In genomic region chr7:26291699-26292538, GRCh38 we compare ENCODE assay signal across 8 cellular contexts. TPM values are rescaled to one million over a fixed set of nuclear protein-coding genes. Genes with fewer than 3 reads are reported as not detected.
DNase-seq lines count a peak whose midpoint lies in the region; ATAC-seq and TF ChIP-seq lines count a peak whose summit lies in the region.

Gene SNX10 (plus strand): TSS chr7:26291862. CDS start chr7:26346443, 54,581 bp downstream.

- H3K4me3 ChIP-seq in mononuclear cell (ENCODE audit: low read length), result peak within 1 kb of the TSS; percentile 93

- ATAC-seq in GM18861 (IDR thresholded peaks at IDR 0.05; ENCODE audit: unreplicated experiment) (peak; percentile 51), HG03103 (IDR thresholded peaks at IDR 0.05; ENCODE audit: low read depth, unreplicated experiment) (peak; percentile 72)

- H3K27me3 ChIP-seq in mononuclear cell (ENCODE audit: insufficient read depth, low read length), result no peaks in the 10 kb centered on the region

- H3K9me3 ChIP-seq in mononuclear cell (ENCODE audit: low read depth, low read length), result no peaks in the 10 kb centered on the region

- peak; percentile 81 for TF ChIP-seq CTCF in 22Rv1 (IDR thresholded peaks at IDR 0.05)

- H3K27ac ChIP-seq in 22Rv1, result no peak within 1 kb of the TSS

- peaks cover 68% of the 10 kb centered on the region for H3K4me1 ChIP-seq in mononuclear cell (ENCODE audit: insufficient read depth, low read length)

- DNase-seq in NCI-H2227 treated with DMSO at 0.1 percent for 48 hours (lab: John Stamatoyannopoulos, UW), result peak; percentile 39
- DNase-seq in activated CD4-positive, alpha-beta T cell treated with anti-CD3 and anti-CD28 coated beads, Interleukin-2, amount 50 U/mL, for 4 hours, result peak; percentile 55 to 59
- DNase-seq in effector CD4-positive, alpha-beta T cell, result peak; percentile 52
- DNase-seq in stimulated activated CD8-positive, alpha-beta memory T cell treated with anti-CD3 and anti-CD28 coated beads, Interleukin-4, amount 100 ng/mL, for 1 hour (ENCODE audit: low read depth in 2 of 2, low spot score in 1 of 2), result peak; percentile 24 to 43

RNA-seq across cellular contexts. Expression of gene SNX10, which starts in this region (rescaled TPM):
- 70.1 TPM for total RNA-seq in mononuclear cell
